20 cellular contexts compared by ENCODE assay signal in the genomic region with DNA sequence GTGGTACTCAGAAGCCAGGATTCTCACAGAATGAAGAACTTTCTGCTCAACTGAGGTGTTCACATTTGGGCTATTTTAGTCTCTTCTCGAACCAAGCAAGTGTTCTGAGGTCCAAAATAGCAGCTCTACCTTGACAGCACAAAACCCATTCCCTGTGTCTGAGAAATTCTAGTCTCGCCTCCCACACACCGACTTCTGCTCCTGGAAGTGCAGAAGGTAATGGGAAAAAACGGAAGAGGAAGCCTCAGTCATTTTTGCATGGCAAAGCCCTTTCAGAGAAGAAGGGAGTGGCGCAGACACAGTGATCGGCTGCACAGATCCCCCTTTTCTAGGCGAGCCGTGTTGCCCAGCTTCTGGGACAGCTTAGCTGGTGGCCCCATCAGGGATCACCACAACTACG.
"Had no signal": no experiment of that assay in that cellular context is flagged by ENCODE, and none has a peak within 500 bp of the region (broad histone marks: within the 10 kb centered on the region; RNA-seq: fewer than 3 reads in every experiment).

No MANE protein-coding gene starts in this region.

- DNase-seq: IMR-90, Kasumi-1, KG1, MM.1S, NCI-H1092 treated with DMSO at 0.1 percent for 48 hours, NCI-H1436, NCI-H187, NCI-H2029, NCI-H2081 treated with DMSO at 0.1 percent for 48 hours, NCI-H2171, NCI-H226, NCI-H446, NCI-H510A, NCI-H524 treated with DMSO at 0.1 percent for 48 hours, NCI-H69, PC-3, SHP77, SK-N-SH had no signal

- H3K27ac ChIP-seq: RWPE1 had no signal

- H3K9me3 ChIP-seq: SK-N-SH had no signal

- ATAC-seq: Panc1, PC-3 had no signal
